ENCODE assay signal across 8 cellular contexts in the genomic region with DNA sequence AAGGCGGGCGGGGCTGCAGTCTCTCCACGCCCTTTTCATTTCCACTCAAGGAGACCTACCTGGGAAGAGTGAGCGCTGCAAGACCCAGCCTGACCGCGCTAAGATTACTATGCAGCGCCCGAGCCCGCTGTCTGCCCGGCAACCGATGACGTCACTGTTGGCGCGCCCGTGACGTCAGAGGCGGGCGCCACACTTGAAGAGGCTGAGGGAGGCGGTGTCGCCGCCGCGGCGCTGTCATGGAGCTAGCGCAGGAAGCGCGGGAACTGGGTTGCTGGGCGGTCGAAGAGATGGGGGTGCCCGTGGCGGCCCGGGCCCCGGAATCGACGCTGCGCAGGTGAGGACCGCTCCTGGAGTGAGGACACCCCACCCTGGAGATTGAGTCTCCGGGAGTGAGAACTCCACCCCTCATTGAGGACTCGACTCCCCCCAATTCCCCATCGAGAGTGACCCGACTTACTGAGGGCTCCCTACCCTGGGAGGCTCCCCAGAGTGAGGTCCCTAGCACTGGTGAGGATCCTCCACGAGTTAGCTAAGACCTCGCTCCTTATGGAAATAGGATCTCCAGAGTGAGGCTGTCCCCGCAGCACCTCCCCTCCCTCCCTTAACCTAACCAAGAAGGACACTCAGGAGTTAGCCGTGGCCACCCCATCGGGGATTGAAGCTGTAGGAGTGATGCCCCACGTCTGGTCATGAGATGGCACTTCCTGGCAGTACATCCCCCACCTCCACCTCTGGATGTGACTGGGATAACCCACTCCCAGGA. TPM values are rescaled to one million over a fixed set of nuclear protein-coding genes. Genes with fewer than 3 reads are reported as not detected.
A peak's percentile ranks its signal among the peaks of the same experiment; 100 is the strongest.
DNase-seq lines count a peak whose midpoint lies in the region; ATAC-seq and TF ChIP-seq lines count a peak whose summit lies in the region.

A gene with protein sequence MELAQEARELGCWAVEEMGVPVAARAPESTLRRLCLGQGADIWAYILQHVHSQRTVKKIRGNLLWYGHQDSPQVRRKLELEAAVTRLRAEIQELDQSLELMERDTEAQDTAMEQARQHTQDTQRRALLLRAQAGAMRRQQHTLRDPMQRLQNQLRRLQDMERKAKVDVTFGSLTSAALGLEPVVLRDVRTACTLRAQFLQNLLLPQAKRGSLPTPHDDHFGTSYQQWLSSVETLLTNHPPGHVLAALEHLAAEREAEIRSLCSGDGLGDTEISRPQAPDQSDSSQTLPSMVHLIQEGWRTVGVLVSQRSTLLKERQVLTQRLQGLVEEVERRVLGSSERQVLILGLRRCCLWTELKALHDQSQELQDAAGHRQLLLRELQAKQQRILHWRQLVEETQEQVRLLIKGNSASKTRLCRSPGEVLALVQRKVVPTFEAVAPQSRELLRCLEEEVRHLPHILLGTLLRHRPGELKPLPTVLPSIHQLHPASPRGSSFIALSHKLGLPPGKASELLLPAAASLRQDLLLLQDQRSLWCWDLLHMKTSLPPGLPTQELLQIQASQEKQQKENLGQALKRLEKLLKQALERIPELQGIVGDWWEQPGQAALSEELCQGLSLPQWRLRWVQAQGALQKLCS (plus strand): TSS at position 177 of the 763 bp plus-strand sequence. CDS start 60 bp downstream, at position 237.

- H3K18ac ChIP-seq in trophoblast cell (ENCODE audit: low read length) = peak within 1 kb of the TSS; percentile 62

- H3K79me1 ChIP-seq in trophoblast cell (ENCODE audit: low read length) = peaks cover 4% of the 10 kb centered on the region

- no peak for TF ChIP-seq CTCF in GM12875 (IDR thresholded peaks at IDR 0.05; ENCODE audit: borderline replicate concordance, insufficient read depth, low read depth, low read length)
- TF ChIP-seq CTCF in cardiac muscle cell (IDR thresholded peaks at IDR 0.05; ENCODE audit: low read depth, low read length) = no peak
- TF ChIP-seq CTCF in type B pancreatic cell (conservative IDR thresholded peaks at IDR 0.05) = no peak

- no peak within 1 kb of the TSS for H2BK12ac ChIP-seq in trophoblast cell (ENCODE audit: low read length)

- no peaks in the 10 kb centered on the region for H3K36me3 ChIP-seq in adipocyte (ENCODE audit: control insufficient read depth, insufficient read depth, low read length, severe bottlenecking)
- no peaks in the 10 kb centered on the region for H3K36me3 ChIP-seq in cardiac muscle cell
- peaks cover 14 to 20% of the 10 kb centered on the region in 2 experiments for H3K36me3 ChIP-seq in trophoblast cell (ENCODE audit: control insufficient read depth in 1 of 2, insufficient read depth in 2 of 2, low read length in 2 of 2)

- peak within 1 kb of the TSS; percentile 41 for H4K12ac ChIP-seq in trophoblast cell (ENCODE audit: low read depth, low read length)

- no peak within 1 kb of the TSS for H2BK120ac ChIP-seq in trophoblast cell (ENCODE audit: insufficient read depth, low read length, poor library complexity)

- H2AFZ ChIP-seq in trophoblast cell (ENCODE audit: insufficient read depth, low read length, poor library complexity) = peak within 1 kb of the TSS; percentile 47

- H3K4me3 ChIP-seq in GM12875 (ENCODE audit: low read depth, low read length) = peak within 1 kb of the TSS; percentile 71
- peak within 1 kb of the TSS; percentile 95 for H3K4me3 ChIP-seq in adipocyte (ENCODE audit: low read length)
- peak within 1 kb of the TSS; percentile 38 for H3K4me3 ChIP-seq in cardiac muscle cell
- H3K4me3 ChIP-seq in trophoblast cell (ENCODE audit: low read depth, low read length) = peak within 1 kb of the TSS; percentile 86

- WGBS in trophoblast cell (ENCODE audit: extremely low coverage, insufficient coverage, insufficient read length) = no CpG with 5 or more reads among the region's 47 CpGs

- H3K9ac ChIP-seq in adipocyte (ENCODE audit: low read length) (peak within 1 kb of the TSS; percentile 89), trophoblast cell (ENCODE audit: low read length) (peak within 1 kb of the TSS; percentile 67)

- peak within 1 kb of the TSS; percentile 59 for H4K8ac ChIP-seq in trophoblast cell (ENCODE audit: low read depth, low read length)

- H2AK5ac ChIP-seq in trophoblast cell (ENCODE audit: low read length) = no peak within 1 kb of the TSS

- peak within 1 kb of the TSS; percentile 55 for H4K91ac ChIP-seq in trophoblast cell (ENCODE audit: low read depth, low read length)

- H3K27ac Mint-ChIP-seq in T-cell (peak within 1 kb of the TSS; percentile 85 to 86), type B pancreatic cell (peak within 1 kb of the TSS; percentile 90)

- CTCF ChIA-PET in T-cell (lab: Charles Lee) = interaction anchor here in 1 of 2 donors (0.7 to 1.0 kb wide), 2 partner anchors 32 to 35 kb away, joined by 4 to 7 read pairs; a partner anchor contains a TSS

- H3K4me1 Mint-ChIP-seq in T-cell (peaks cover 29 to 45% (median 36%) of the 10 kb centered on the region in 3 donors), type B pancreatic cell (ENCODE audit: unreplicated experiment) (peaks cover 5% of the 10 kb centered on the region)

- H3K4me3 Mint-ChIP-seq in T-cell (peak within 1 kb of the TSS; percentile 83 to 88 (median 85)), type B pancreatic cell (peak within 1 kb of the TSS; percentile 92)

- H3K9me3 ChIP-seq in adipocyte (ENCODE audit: control insufficient read depth, low read length) = peaks cover 9% of the 10 kb centered on the region
- H3K9me3 ChIP-seq in cardiac muscle cell (ENCODE audit: low read depth) = no peaks in the 10 kb centered on the region
- peaks cover 11% of the 10 kb centered on the region for H3K9me3 ChIP-seq in trophoblast cell (ENCODE audit: insufficient read depth, low read depth, low read length)

- POLR2A ChIA-PET in T-cell (lab: Charles Lee) = interaction anchor here in 1 of 2 donors (0.7 to 1.3 kb wide), 2 partner anchors 35 to 878 kb away, joined by 4 to 8 read pairs; a partner anchor contains a TSS

- H3K27ac ChIP-seq in cardiac muscle cell = no peak within 1 kb of the TSS
- no peak within 1 kb of the TSS for H3K27ac ChIP-seq in trophoblast cell (ENCODE audit: low read depth, low read length)

- H3K14ac ChIP-seq in trophoblast cell (ENCODE audit: low read length) = peak within 1 kb of the TSS; percentile 62

- H3K79me2 ChIP-seq in trophoblast cell (ENCODE audit: control insufficient read depth, insufficient read depth, low read length, poor library complexity) = peaks cover 4% of the 10 kb centered on the region

- peak within 1 kb of the TSS; percentile 10 for H2BK5ac ChIP-seq in trophoblast cell (ENCODE audit: low read depth, low read length, poor library complexity)

- H3K4me1 ChIP-seq in adipocyte (ENCODE audit: control insufficient read depth, insufficient read depth, low read length) (peaks cover 10% of the 10 kb centered on the region), cardiac muscle cell (ENCODE audit: low read depth) (no peaks in the 10 kb centered on the region), trophoblast cell (ENCODE audit: control insufficient read depth in 1 of 2, insufficient read depth in 2 of 2, low read length in 2 of 2) (peaks cover 2 to 7% of the 10 kb centered on the region in 2 experiments)

- H3K9me3 Mint-ChIP-seq in T-cell (peaks cover 6 to 7% (median 7%) of the 10 kb centered on the region in 3 donors), type B pancreatic cell (peaks cover 4% of the 10 kb centered on the region)

- ATAC-seq in HG02798 (IDR thresholded peaks at IDR 0.05; ENCODE audit: poor library complexity, unreplicated experiment) = peak; percentile 93
- peak; percentile 86 to 94 (median 88) for ATAC-seq in T-cell (replicated peaks in 1 of 4)

- H3K27me3 ChIP-seq in adipocyte (replicated peaks; ENCODE audit: control insufficient read depth, insufficient read depth, low read length) = no peaks in the 10 kb centered on the region
- H3K27me3 ChIP-seq in cardiac muscle cell = no peaks in the 10 kb centered on the region
- no peaks in the 10 kb centered on the region for H3K27me3 ChIP-seq in trophoblast cell (ENCODE audit: insufficient read depth, low read length)

- H3K4me2 ChIP-seq in trophoblast cell (ENCODE audit: low read length) = peak within 1 kb of the TSS; percentile 83

- no peak within 1 kb of the TSS for H3K23ac ChIP-seq in trophoblast cell (ENCODE audit: low read length)

- DNase-seq in NCI-H146 (lab: John Stamatoyannopoulos, UW) = peak; percentile 92
- DNase-seq in T-cell = peak; percentile 84 to 97 (median 93)
- DNase-seq in adipocyte (ENCODE audit: low read depth) = peak; percentile 95
- peak; percentile 91 to 94 for DNase-seq in cardiac muscle cell (ENCODE audit: low read depth in 1 of 2, low spot score in 1 of 2)
- peak; percentile 95 to 99 for DNase-seq in trophoblast cell
- DNase-seq in type B pancreatic cell (ENCODE audit: extremely low spot score, unreplicated experiment) = peak; percentile 97

- H3K4ac ChIP-seq in trophoblast cell (ENCODE audit: low read depth, low read length) = peak within 1 kb of the TSS; percentile 0

- H3K36me3 Mint-ChIP-seq in T-cell = peaks cover 10% of the 10 kb centered on the region
- H3K36me3 Mint-ChIP-seq in type B pancreatic cell = no peaks in the 10 kb centered on the region

- H3K27me3 Mint-ChIP-seq in T-cell = no peaks in the 10 kb centered on the region
- H3K27me3 Mint-ChIP-seq in type B pancreatic cell = no peaks in the 10 kb centered on the region

RNA-seq across cellular contexts. Expression of the gene that starts here (rescaled TPM):
- total RNA-seq in T-cell (10 to 100 TPM; 25.5 to 34.1 (median 29.3) TPM), cardiac muscle cell (17.2 and 20.5 TPM in 2 replicates), type B pancreatic cell (ENCODE audit: low replicate concordance) (19.5 and 42.6 TPM in 2 replicates)
- 25.5 and 29.6 TPM in 2 replicates for polyA plus RNA-seq in cardiac muscle cell
- polyA plus RNA-seq in trophoblast cell (2013) = 9.8 and 9.9 TPM in 2 replicates

Comparison
In these comparisons a context has a peak if more than half of its experiments do, and no peak if none do; other contexts are left out.
1. H3K4me3 ChIP-seq: peak in every context shown above with its lines; median percentile 95 in adipocyte; 86 in trophoblast cell; 71 in GM12875; 38 in cardiac muscle cell.